ENCODE assay signal across 14 cellular contexts in the genomic region with DNA sequence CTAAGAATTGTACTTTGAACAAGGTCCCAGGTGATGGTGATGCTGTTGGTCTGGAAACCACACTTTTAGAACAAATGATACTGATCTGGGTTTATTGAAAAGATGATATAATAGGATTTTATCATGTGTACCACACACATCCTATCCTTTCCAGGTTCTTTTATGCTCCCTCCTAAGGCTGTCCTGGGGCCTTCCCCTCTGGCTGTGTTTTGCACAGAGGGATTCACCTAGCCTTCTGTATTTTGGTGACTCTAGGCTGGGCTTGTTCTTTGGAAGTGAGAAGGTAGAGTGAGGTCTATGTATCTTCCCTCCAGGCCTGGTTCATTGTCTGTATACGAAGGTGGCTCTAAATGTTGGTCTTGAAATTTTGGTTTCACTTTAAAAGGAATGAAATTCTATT. TPM values are rescaled to one million over a fixed set of nuclear protein-coding genes. Genes with fewer than 3 reads are reported as not detected.
A peak's percentile ranks its signal among the peaks of the same experiment; 100 is the strongest.
DNase-seq lines count a peak whose midpoint lies in the region; ATAC-seq and TF ChIP-seq lines count a peak whose summit lies in the region.
"Had no signal": no experiment of that assay in that cellular context is flagged by ENCODE, and none has a peak within 500 bp of the region (broad histone marks: within the 10 kb centered on the region; RNA-seq: fewer than 3 reads in every experiment).

No MANE protein-coding gene starts in this region.

- intact Hi-C loops in left ventricle myocardium inferior (cut with micrococcal nuclease), result no loop called here
- intact Hi-C loops in left cardiac atrium (cut with DNase I), result no loop called here

- TF ChIP-seq EP300 in upper lobe of left lung (IDR thresholded peaks at IDR 0.05), result no peak

- no peaks in the 10 kb centered on the region for H3K9me3 Mint-ChIP-seq in central memory CD8-positive, alpha-beta T cell
- H3K9me3 Mint-ChIP-seq: activated naive CD8-positive, alpha-beta T cell treated with anti-CD3 and anti-CD28 coated beads for 36 hours had no signal

- ATAC-seq in left cardiac atrium (no peak), upper lobe of left lung (ENCODE audit: low FRiP score in 2 of 2) (no peak), HG03097 (IDR thresholded peaks at IDR 0.05; ENCODE audit: low FRiP score, unreplicated experiment) (no peak)
- ATAC-seq in central memory CD8-positive, alpha-beta T cell (replicated peaks; ENCODE audit: extremely low read depth, poor library complexity, severe bottlenecking), result no peak
- ATAC-seq in activated CD4-positive, CD25-positive, alpha-beta regulatory T cell treated with anti-CD3 and anti-CD28 coated beads, Interleukin-2, amount 50 U/mL, for 24 hours, result no peak

- 57 to 69% methylated on average over 1 of the region's 1 CpG for WGBS in upper lobe of left lung, 2 donors

- H3K4me1 ChIP-seq in left ventricle myocardium inferior (peaks cover 26% of the 10 kb centered on the region), muscle layer of duodenum (ENCODE audit: control insufficient read depth in 1 of 2, insufficient read depth in 2 of 2, low read length in 2 of 2) (peaks cover 5 to 13% of the 10 kb centered on the region in 2 donors), upper lobe of left lung (peaks cover 41 to 53% (median 48%) of the 10 kb centered on the region in 4 donors)
- H3K4me1 ChIP-seq: BLaER1, psoas muscle had no signal

- peaks cover 2% of the 10 kb centered on the region for H3K36me3 Mint-ChIP-seq in central memory CD8-positive, alpha-beta T cell (ENCODE audit: insufficient read depth)
- H3K36me3 Mint-ChIP-seq: activated naive CD8-positive, alpha-beta T cell treated with anti-CD3 and anti-CD28 coated beads for 36 hours had no signal

- no peak overlapping the region for H3K4me3 ChIP-seq in left ventricle myocardium inferior
- H3K4me3 ChIP-seq in muscle layer of duodenum (ENCODE audit: low read depth in 1 of 2, low read length in 2 of 2), result peak overlapping the region; percentile 10 to 17
- no peak overlapping the region for H3K4me3 ChIP-seq in upper lobe of left lung
- H3K4me3 ChIP-seq: BLaER1, psoas muscle had no signal

- no peak for TF ChIP-seq POLR2A in upper lobe of left lung (IDR thresholded peaks at IDR 0.05)

- H3K4me3 Mint-ChIP-seq in central memory CD8-positive, alpha-beta T cell, result no peak overlapping the region
- H3K4me3 Mint-ChIP-seq: activated naive CD8-positive, alpha-beta T cell treated with anti-CD3 and anti-CD28 coated beads for 36 hours had no signal

- H3K27me3 ChIP-seq in left ventricle myocardium inferior (ENCODE audit: low read depth), result no peaks in the 10 kb centered on the region
- no peaks in the 10 kb centered on the region for H3K27me3 ChIP-seq in muscle layer of duodenum (ENCODE audit: low read depth, low read length)
- H3K27me3 ChIP-seq in upper lobe of left lung, result no peaks in the 10 kb centered on the region
- H3K27me3 ChIP-seq: BLaER1 had no signal

- TF ChIP-seq CTCF in left ventricle myocardium inferior (IDR thresholded peaks at IDR 0.05; ENCODE audit: borderline replicate concordance) (no peak), upper lobe of left lung (IDR thresholded peaks at IDR 0.05) (no peak)

- DNase-seq in left ventricle myocardium inferior (no peak), left cardiac atrium (no peak), upper lobe of left lung (no peak), D341Med (ENCODE audit: low spot score) (no peak)
- no peak for DNase-seq in central memory CD8-positive, alpha-beta T cell (ENCODE audit: low spot score in 2 of 2)
- DNase-seq: activated CD4-positive, alpha-beta T cell treated with anti-CD3 and anti-CD28 coated beads, Interleukin-2, amount 50 U/mL, for 1 hour; activated naive CD8-positive, alpha-beta T cell treated with anti-CD3 and anti-CD28 coated beads for 36 hours; foreskin melanocyte; NCI-H1105; psoas muscle had no signal

- H3K27ac Mint-ChIP-seq in central memory CD8-positive, alpha-beta T cell (ENCODE audit: low read depth), result peak overlapping the region; percentile 58
- H3K27ac Mint-ChIP-seq: activated naive CD8-positive, alpha-beta T cell treated with anti-CD3 and anti-CD28 coated beads for 36 hours had no signal

- H3K36me3 ChIP-seq in left ventricle myocardium inferior, result peaks cover 4% of the 10 kb centered on the region
- peaks cover 0 to 3% of the 10 kb centered on the region in 2 donors for H3K36me3 ChIP-seq in muscle layer of duodenum (ENCODE audit: control insufficient read depth in 1 of 2, insufficient read depth in 2 of 2, low read length in 2 of 2)
- peaks cover 0 to 14% (median 0%) of the 10 kb centered on the region in 4 donors for H3K36me3 ChIP-seq in upper lobe of left lung

- H3K9me3 ChIP-seq in left ventricle myocardium inferior (replicated peaks) (no peaks in the 10 kb centered on the region), muscle layer of duodenum (ENCODE audit: control insufficient read depth in 1 of 2, low read length in 2 of 2) (no peaks in the 10 kb centered on the region), upper lobe of left lung (no peaks in the 10 kb centered on the region)
- H3K9me3 ChIP-seq: BLaER1, psoas muscle had no signal

- peak overlapping the region; percentile 10 for H3K27ac ChIP-seq in left ventricle myocardium inferior (replicated peaks)
- H3K27ac ChIP-seq in muscle layer of duodenum (ENCODE audit: low read length), result peak overlapping the region; percentile 50
- H3K27ac ChIP-seq in upper lobe of left lung, result peak overlapping the region; percentile 50 to 68 (median 60)
- H3K27ac ChIP-seq: BLaER1, psoas muscle had no signal

- no peaks in the 10 kb centered on the region for H3K27me3 Mint-ChIP-seq in central memory CD8-positive, alpha-beta T cell
- H3K27me3 Mint-ChIP-seq: activated naive CD8-positive, alpha-beta T cell treated with anti-CD3 and anti-CD28 coated beads for 36 hours had no signal

- peaks cover 17% of the 10 kb centered on the region for H3K4me1 Mint-ChIP-seq in central memory CD8-positive, alpha-beta T cell

RNA-seq across cellular contexts. Expression of a gene that starts 12.7 kb away (rescaled TPM):
- total RNA-seq in left ventricle myocardium inferior (30.6 TPM), left cardiac atrium (10 to 100 TPM; 41.3 to 50.4 TPM), upper lobe of left lung (100 to 1,000 TPM in 5 of 6 donors, 10 to 100 TPM in 1; 84.0 to 214 (median 161) TPM)

Comparison
In these comparisons a context has a peak if more than half of its experiments do, and no peak if none do; other contexts are left out.
1. H3K4me3 ChIP-seq: peak in muscle layer of duodenum (2 of 2); none in left ventricle myocardium inferior (single experiment) and upper lobe of left lung (0 of 4).
2. Peak in every context shown above with its lines, with median percentiles within 50 percentile points of each other: H3K27ac ChIP-seq.